In the genomic region with DNA sequence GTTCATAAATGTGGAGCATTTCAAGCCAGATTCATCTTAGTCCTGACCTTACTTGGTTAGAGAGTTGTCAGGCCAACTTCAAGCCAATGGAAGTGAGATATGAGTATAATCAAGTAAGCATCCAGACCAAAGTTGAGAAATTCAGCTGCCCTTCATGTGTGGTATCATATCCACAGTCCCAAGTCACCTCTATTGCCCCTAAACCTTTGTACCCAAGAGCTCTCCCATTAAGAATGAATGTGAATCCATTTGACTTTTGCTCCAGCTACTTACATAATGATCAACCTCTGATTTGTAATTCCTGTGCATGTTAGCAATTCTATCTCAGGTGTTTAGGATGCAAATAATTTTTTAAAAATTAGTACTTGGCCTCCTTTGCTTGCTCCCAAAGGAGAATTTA, we compare ENCODE assay signal across 25 cellular contexts.
"Had no signal": no experiment of that assay in that cellular context is flagged by ENCODE, and none has a peak within 500 bp of the region (broad histone marks: within the 10 kb centered on the region; RNA-seq: fewer than 3 reads in every experiment).

No MANE protein-coding gene starts in this region.

- H3K4me1 ChIP-seq: psoas muscle, upper lobe of left lung, vagina had no signal

- DNase-seq: naive B cell; naive thymus-derived CD8-positive, alpha-beta T cell; nephron progenitor cell; nucleus accumbens; pancreas; psoas muscle; right cardiac atrium; stimulated activated CD4-positive, alpha-beta T cell treated with anti-CD3 and anti-CD28 coated beads, Interleukin-2, amount 100 ng/mL, for 24 hours; stimulated activated CD4-positive, alpha-beta T cell treated with anti-CD3 and anti-CD28 coated beads, Interleukin-2, amount 100 ng/mL, for 48 hours; stimulated activated CD4-positive, alpha-beta T cell treated with anti-CD3 and anti-CD28 coated beads, Interleukin-4, amount 100 ng/mL, for 24 hours; stimulated activated naive B cell treated with anti-CD40 and anti-IgM and Interleukin-4, amounts not matched to agents 10 μg/mL and 1 μg/mL and 100 μg/mL, for 72 hours; stimulated activated naive CD4-positive, alpha-beta T cell treated with Interleukin-2 at 50 U/mL for 16 hours; stomach; thyroid gland; trophoblast cell; upper lobe of left lung had no signal

- H3K27ac ChIP-seq: neutrophil, pancreas, psoas muscle, skin epidermis, stomach, thoracic aorta, thyroid gland, tibial nerve, upper lobe of left lung, vagina had no signal

- H3K36me3 ChIP-seq: neutrophil, pancreas, stomach, thoracic aorta, thyroid gland, tibial nerve, upper lobe of left lung, vagina had no signal

- FAIRE-seq: pancreas, urothelium cell line had no signal

- H3K9me3 ChIP-seq: neutrophil, pancreas, psoas muscle, stomach, thoracic aorta, thyroid gland, tibial nerve, upper lobe of left lung, vagina had no signal

- H3K27me3 ChIP-seq: neutrophil, pancreas, stomach, thyroid gland, tibial nerve, upper lobe of left lung, vagina had no signal

- H3K4me3 ChIP-seq: pancreas, psoas muscle, skin epidermis, stomach, thoracic aorta, thyroid gland, tibial nerve, upper lobe of left lung, vagina had no signal

- ATAC-seq: naive thymus-derived CD8-positive, alpha-beta T cell; natural killer cell treated with Interleukin-12 subunit alpha and Interleukin-12 subunit beta and Interleukin-15 and Interleukin-18, amount 100 ng/mL, for 72 hours; pancreas; psoas muscle; right cardiac atrium; sciatic nerve; stimulated activated effector memory CD8-positive, alpha-beta T cell treated with anti-CD3 and anti-CD28 coated beads, Interleukin-12 subunit alpha, Interleukin-12 subunit beta, amount 100 ng/mL, for 72 hours; stimulated activated naive B cell treated with anti-CD40 and anti-IgM and Interleukin-4, amounts not matched to agents 10 μg/mL and 1 μg/mL and 100 μg/mL, for 72 hours had no signal
